Comparison of ENCODE assay signal across 8 cellular contexts in the genomic region with DNA sequence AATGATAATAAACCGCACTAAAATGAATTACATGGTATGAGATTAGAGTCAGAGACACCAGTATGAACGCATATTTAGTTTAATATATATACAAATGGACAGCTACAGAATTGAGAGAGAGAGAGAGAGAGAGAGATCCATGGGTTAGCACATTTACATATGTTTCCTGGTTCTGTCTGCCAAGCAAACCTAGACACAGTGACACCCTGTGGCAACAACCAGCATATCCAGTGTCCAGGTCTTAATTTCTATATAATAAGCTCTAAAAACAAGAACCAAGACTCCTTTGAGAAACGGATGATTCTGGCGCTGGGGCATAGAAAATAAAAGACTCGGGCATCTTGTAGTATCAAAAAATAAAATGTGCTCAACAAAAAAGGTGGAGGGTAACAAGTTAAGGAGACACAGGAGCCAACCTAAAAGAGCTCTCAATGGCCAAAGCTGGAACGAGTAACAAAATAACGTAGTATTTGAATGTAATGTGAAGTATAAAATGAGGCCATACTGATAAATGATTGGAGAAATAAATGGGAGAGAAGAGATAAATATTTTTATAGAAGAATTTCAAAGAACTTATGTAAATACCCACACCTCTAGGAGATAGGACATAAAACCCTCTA.
A peak's percentile ranks its signal among the peaks of the same experiment; 100 is the strongest.
DNase-seq lines count a peak whose midpoint lies in the region; ATAC-seq, FAIRE-seq and TF ChIP-seq lines count a peak whose summit lies in the region.

No MANE protein-coding gene starts in this region.

- WGBS in adrenal gland, 4 donors = 77 to 83% (median 79%) methylated on average over 7 of the region's 7 CpGs

- ATAC-seq in GM21515 (IDR thresholded peaks at IDR 0.05; ENCODE audit: unreplicated experiment) = peak; percentile 95

- no peaks in the 10 kb centered on the region for H3K9me3 ChIP-seq in adrenal gland (replicated peaks in 1 of 3)

- TF ChIP-seq CTCF in adrenal gland (IDR thresholded peaks at IDR 0.05) = peak; percentile 35 to 66 (median 56)

- no peaks in the 10 kb centered on the region for H3K4me1 ChIP-seq in adrenal gland (replicated peaks in 1 of 2)

- no peaks in the 10 kb centered on the region for H3K27me3 ChIP-seq in adrenal gland

- H3K27ac ChIP-seq in adrenal gland = no peak overlapping the region

- H3K4me3 ChIP-seq in adrenal gland = no peak overlapping the region

- intact Hi-C loops in adrenal gland (cut with DNase I) = loop anchor here in 1 of 2 donors (5.0 kb wide), 1 partner anchor 194 kb away; no protein-coding TSS in a partner anchor

- TF ChIP-seq POLR2A in adrenal gland (IDR thresholded peaks at IDR 0.05) = no peak

- DNase-seq in GDM1 (lab: John Stamatoyannopoulos, UW) = peak; percentile 37
- peak; percentile 63 for DNase-seq in HT1080 (ENCODE audit: low read depth)
- peak; percentile 19 for DNase-seq in RCC 7860 (ENCODE audit: low spot score)
- peak; percentile 28 to 80 (median 42) for DNase-seq in adrenal gland
- DNase-seq in iPS-NIHi7 (ENCODE audit: extremely low spot score) = peak; percentile 66
- peak in 2 of 3 experiments; percentile 15 to 18 for DNase-seq in stimulated activated CD4-positive, alpha-beta T cell treated with anti-CD3 and anti-CD28 coated beads, TNF-alpha, amount 100 ng/mL, for 4 hours (ENCODE audit: low read depth in 3 of 3)
- DNase-seq in middle frontal gyrus (ENCODE audit: extremely low spot score, low spot score) = no peak

- no peak for FAIRE-seq in RCC 7860 (lab: Jason Lieb, UNC)

- no peaks in the 10 kb centered on the region for H3K36me3 ChIP-seq in adrenal gland (replicated peaks in 1 of 2)
